In genomic region chr10:101233443-101233842, GRCh38 we compare ENCODE assay signal across 33 cellular contexts. TPM values are rescaled to one million over a fixed set of nuclear protein-coding genes. Genes with fewer than 3 reads are reported as not detected.
"Had no signal": no experiment of that assay in that cellular context is flagged by ENCODE, and none has a peak within 500 bp of the region (broad histone marks: within the 10 kb centered on the region; RNA-seq: fewer than 3 reads in every experiment).

No MANE protein-coding gene starts in this region.

- H3K9me3 Mint-ChIP-seq: naive thymus-derived CD8-positive, alpha-beta T cell; natural killer cell treated with Interleukin-12 subunit alpha and Interleukin-12 subunit beta and Interleukin-15 and Interleukin-18, amount 100 ng/mL, for 72 hours; nephron progenitor cell; neural crest cell; stimulated activated effector memory CD8-positive, alpha-beta T cell treated with anti-CD3 and anti-CD28 coated beads, Interleukin-12 subunit alpha, Interleukin-12 subunit beta, amount 100 ng/mL, for 72 hours; stimulated activated naive B cell treated with anti-CD40 and anti-IgM and Interleukin-4, amounts not matched to agents 10 μg/mL and 1 μg/mL and 100 μg/mL, for 72 hours; stimulated activated naive CD8-positive, alpha-beta T cell treated with anti-CD3 and anti-CD28 coated beads, Interleukin-15, Interleukin-2, amounts not matched to agents 100 ng/mL and 50 ng/mL, for 24 hours; type B pancreatic cell had no signal

- FAIRE-seq: pancreas, small intestine had no signal

- H3K9me3 ChIP-seq: pancreas, prostate gland, right lobe of liver, sigmoid colon, thoracic aorta, transverse colon, upper lobe of right lung, uterus had no signal

- H3K27ac Mint-ChIP-seq: naive B cell; naive thymus-derived CD8-positive, alpha-beta T cell; natural killer cell treated with Interleukin-12 subunit alpha and Interleukin-12 subunit beta and Interleukin-15 and Interleukin-18, amount 100 ng/mL, for 72 hours; nephron progenitor cell; stimulated activated effector memory CD8-positive, alpha-beta T cell treated with anti-CD3 and anti-CD28 coated beads, Interleukin-12 subunit alpha, Interleukin-12 subunit beta, amount 100 ng/mL, for 72 hours; stimulated activated naive B cell treated with anti-CD40 and anti-IgM and Interleukin-4, amounts not matched to agents 10 μg/mL and 1 μg/mL and 100 μg/mL, for 72 hours; stimulated activated naive CD8-positive, alpha-beta T cell treated with anti-CD3 and anti-CD28 coated beads, Interleukin-15, Interleukin-2, amounts not matched to agents 100 ng/mL and 50 ng/mL, for 24 hours; type B pancreatic cell had no signal

- H3K36me3 ChIP-seq: pancreas, prostate gland, right lobe of liver, sigmoid colon, stomach, thoracic aorta, tibial artery, transverse colon, upper lobe of right lung, uterus had no signal

- H3K27ac ChIP-seq: pancreas, prostate gland, right lobe of liver, sigmoid colon, stomach, thoracic aorta, tibial artery, transverse colon, upper lobe of right lung, uterus had no signal

- H3K4me3 ChIP-seq: pancreas, prostate gland, right lobe of liver, sigmoid colon, stomach, thoracic aorta, tibial artery, transverse colon, upper lobe of right lung, uterus had no signal

- DNase-seq: naive B cell; naive thymus-derived CD8-positive, alpha-beta T cell; nephron progenitor cell; occipital lobe; pancreas; right cardiac atrium; right lobe of liver; sigmoid colon; small intestine; stimulated activated CD4-positive, alpha-beta T cell treated with anti-CD3 and anti-CD28 coated beads, Interleukin-15, amount 100 ng/mL, for 24 hours; stimulated activated CD4-positive, alpha-beta T cell treated with anti-CD3 and anti-CD28 coated beads, Interleukin-2, amount 100 ng/mL, for 24 hours; stimulated activated CD4-positive, alpha-beta T cell treated with anti-CD3 and anti-CD28 coated beads, Interleukin-2, amount 100 ng/mL, for 48 hours; stimulated activated CD4-positive, alpha-beta T cell treated with anti-CD3 and anti-CD28 coated beads, Interleukin-4, amount 100 ng/mL, for 24 hours; stimulated activated naive B cell treated with anti-CD40 and anti-IgM and Interleukin-4, amounts not matched to agents 10 μg/mL and 1 μg/mL and 100 μg/mL, for 72 hours; stimulated activated naive CD4-positive, alpha-beta T cell treated with Interleukin-2 at 50 U/mL for 16 hours; stomach; tibial artery; transverse colon; upper lobe of right lung; uterus had no signal

- H3K4me3 Mint-ChIP-seq: naive thymus-derived CD8-positive, alpha-beta T cell; natural killer cell treated with Interleukin-12 subunit alpha and Interleukin-12 subunit beta and Interleukin-15 and Interleukin-18, amount 100 ng/mL, for 72 hours; nephron progenitor cell; neural crest cell; stimulated activated effector memory CD8-positive, alpha-beta T cell treated with anti-CD3 and anti-CD28 coated beads, Interleukin-12 subunit alpha, Interleukin-12 subunit beta, amount 100 ng/mL, for 72 hours; stimulated activated naive B cell treated with anti-CD40 and anti-IgM and Interleukin-4, amounts not matched to agents 10 μg/mL and 1 μg/mL and 100 μg/mL, for 72 hours; stimulated activated naive CD8-positive, alpha-beta T cell treated with anti-CD3 and anti-CD28 coated beads, Interleukin-15, Interleukin-2, amounts not matched to agents 100 ng/mL and 50 ng/mL, for 24 hours; type B pancreatic cell had no signal

- ATAC-seq: naive thymus-derived CD8-positive, alpha-beta T cell; natural killer cell treated with Interleukin-12 subunit alpha and Interleukin-12 subunit beta and Interleukin-15 and Interleukin-18, amount 100 ng/mL, for 72 hours; pancreas; right cardiac atrium; right lobe of liver; stimulated activated effector memory CD8-positive, alpha-beta T cell treated with anti-CD3 and anti-CD28 coated beads, Interleukin-12 subunit alpha, Interleukin-12 subunit beta, amount 100 ng/mL, for 72 hours; stimulated activated naive B cell treated with anti-CD40 and anti-IgM and Interleukin-4, amounts not matched to agents 10 μg/mL and 1 μg/mL and 100 μg/mL, for 72 hours; upper lobe of right lung had no signal

- H3K36me3 Mint-ChIP-seq: natural killer cell treated with Interleukin-12 subunit alpha and Interleukin-12 subunit beta and Interleukin-15 and Interleukin-18, amount 100 ng/mL, for 72 hours; stimulated activated effector memory CD8-positive, alpha-beta T cell treated with anti-CD3 and anti-CD28 coated beads, Interleukin-12 subunit alpha, Interleukin-12 subunit beta, amount 100 ng/mL, for 72 hours; type B pancreatic cell had no signal

RNA-seq across cellular contexts. Expression of gene LBX1, which starts 4.2 kb away (rescaled TPM):
- total RNA-seq: naive thymus-derived CD8-positive, alpha-beta T cell; natural killer cell treated with Interleukin-12 subunit alpha and Interleukin-12 subunit beta and Interleukin-15 and Interleukin-18, amount 100 ng/mL, for 72 hours; occipital lobe; osteocyte; pancreas; posterior vena cava; prostate gland; renal cortical epithelial cell; right cardiac atrium; right lobe of liver; sigmoid colon; stomach; subcutaneous adipose tissue; temporal lobe; thoracic aorta; transverse colon; upper lobe of right lung; urinary bladder; uterus had no signal
- polyA plus RNA-seq: naive thymus-derived CD8-positive, alpha-beta T cell; pancreas; right cardiac atrium; sigmoid colon; small intestine; stomach; urinary bladder had no signal
